16 cellular contexts compared by ENCODE assay signal in the genomic region with DNA sequence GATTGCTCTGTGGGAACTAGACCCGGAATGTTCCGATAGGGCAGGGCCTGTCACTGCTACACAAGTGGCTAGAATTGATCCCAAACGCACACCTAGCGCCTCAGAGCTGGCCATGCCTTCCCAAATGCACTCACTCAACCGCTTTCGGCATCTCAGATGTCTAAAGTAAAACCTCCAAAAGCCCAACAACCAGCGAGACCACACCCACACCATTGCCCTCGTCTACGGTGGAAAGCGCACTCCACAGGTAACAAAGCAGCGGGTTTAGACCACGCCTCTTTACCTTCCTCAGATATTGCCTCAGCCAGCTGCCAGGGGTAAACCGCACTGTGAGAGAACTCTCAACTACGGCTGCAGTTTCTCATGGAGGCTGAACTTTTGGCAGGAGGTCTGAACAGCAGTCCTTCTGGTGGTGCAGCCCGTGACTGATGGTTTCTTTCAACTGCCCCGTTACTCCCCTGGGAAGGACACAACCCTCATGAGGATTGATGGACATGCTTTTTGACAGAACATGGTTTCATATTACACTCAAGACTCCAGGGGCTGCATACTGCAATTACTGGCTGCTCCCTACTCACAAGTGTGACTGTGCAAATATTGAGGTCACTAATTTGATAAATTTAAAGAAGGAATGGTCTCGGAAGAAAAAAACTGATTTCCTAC. TPM values are rescaled to one million over a fixed set of nuclear protein-coding genes. Genes with fewer than 3 reads are reported as not detected.
DNase-seq lines count a peak whose midpoint lies in the region; ATAC-seq and TF ChIP-seq lines count a peak whose summit lies in the region.
"Had no signal": no experiment of that assay in that cellular context is flagged by ENCODE, and none has a peak within 500 bp of the region (broad histone marks: within the 10 kb centered on the region; RNA-seq: fewer than 3 reads in every experiment).

No MANE protein-coding gene starts in this region.

- 90 to 96% methylated on average over 11 to 17 of the region's 17 CpGs for WGBS in endodermal cell (ENCODE audit: insufficient coverage in 1 of 2, insufficient read length in 1 of 2), 2 experiments

- H3K4me3 Mint-ChIP-seq in activated naive CD8-positive, alpha-beta T cell treated with anti-CD3 and anti-CD28 coated beads, Interleukin-2, amount 50 U/mL, for 24 hours, result no peak overlapping the region
- no peak overlapping the region for H3K4me3 Mint-ChIP-seq in type B pancreatic cell
- H3K4me3 Mint-ChIP-seq in endodermal cell, result no peak overlapping the region
- H3K4me3 Mint-ChIP-seq: brain; naive thymus-derived CD8-positive, alpha-beta T cell had no signal

- peaks cover 60% of the 10 kb centered on the region for H3K4me1 Mint-ChIP-seq in activated naive CD8-positive, alpha-beta T cell treated with anti-CD3 and anti-CD28 coated beads, Interleukin-2, amount 50 U/mL, for 24 hours
- H3K4me1 Mint-ChIP-seq in type B pancreatic cell (ENCODE audit: unreplicated experiment) (peaks cover 26% of the 10 kb centered on the region), endodermal cell (peaks cover 4% of the 10 kb centered on the region)

- H3K27me3 Mint-ChIP-seq in activated naive CD8-positive, alpha-beta T cell treated with anti-CD3 and anti-CD28 coated beads, Interleukin-2, amount 50 U/mL, for 24 hours, result no peaks in the 10 kb centered on the region
- no peaks in the 10 kb centered on the region for H3K27me3 Mint-ChIP-seq in type B pancreatic cell
- no peaks in the 10 kb centered on the region for H3K27me3 Mint-ChIP-seq in endodermal cell (ENCODE audit: insufficient read depth)
- H3K27me3 Mint-ChIP-seq: brain; CD4-positive, alpha-beta memory T cell; naive thymus-derived CD8-positive, alpha-beta T cell had no signal

- peak overlapping the region; percentile 84 for H3K27ac Mint-ChIP-seq in activated naive CD8-positive, alpha-beta T cell treated with anti-CD3 and anti-CD28 coated beads, Interleukin-2, amount 50 U/mL, for 24 hours
- H3K27ac Mint-ChIP-seq in type B pancreatic cell (no peak overlapping the region), endodermal cell (no peak overlapping the region)
- H3K27ac Mint-ChIP-seq: brain had no signal

- no peak overlapping the region for H3K27ac ChIP-seq in endodermal cell (ENCODE audit: low read depth, low read length)
- H3K27ac ChIP-seq: GM23248, RWPE1 had no signal

- no peaks in the 10 kb centered on the region for H3K4me1 ChIP-seq in endodermal cell (ENCODE audit: control insufficient read depth, insufficient read depth, low read length)

- peaks cover 49% of the 10 kb centered on the region for H3K36me3 Mint-ChIP-seq in activated naive CD8-positive, alpha-beta T cell treated with anti-CD3 and anti-CD28 coated beads, Interleukin-2, amount 50 U/mL, for 24 hours (ENCODE audit: low read depth)
- H3K36me3 Mint-ChIP-seq in type B pancreatic cell (peaks cover 42% of the 10 kb centered on the region), endodermal cell (ENCODE audit: low read depth) (peaks cover 39% of the 10 kb centered on the region)

- no peaks in the 10 kb centered on the region for H3K27me3 ChIP-seq in endodermal cell (ENCODE audit: control insufficient read depth, insufficient read depth, low read length, poor library complexity, severe bottlenecking)

- DNase-seq in DMS153 (lab: John Stamatoyannopoulos, UW), result peak; percentile 66
- DNase-seq in NCI-H187 treated with DMSO at 0.1 percent for 48 hours (lab: John Stamatoyannopoulos, UW), result peak; percentile 80
- DNase-seq in activated naive CD8-positive, alpha-beta T cell treated with anti-CD3 and anti-CD28 coated beads, Interleukin-2, amount 50 U/mL, for 24 hours, result no peak
- no peak for DNase-seq in type B pancreatic cell (ENCODE audit: extremely low spot score, unreplicated experiment)
- no peak for DNase-seq in endodermal cell
- DNase-seq in mesenteric fat pad (ENCODE audit: low spot score), result no peak
- DNase-seq: CD4-positive, alpha-beta memory T cell; effector memory CD4-positive, alpha-beta T cell; foreskin melanocyte; KG1; kidney glomerular epithelial cell; naive thymus-derived CD8-positive, alpha-beta T cell had no signal

- no peak overlapping the region for H3K4me3 ChIP-seq in endodermal cell (ENCODE audit: low read length)
- H3K4me3 ChIP-seq: GM23248 had no signal

- peak; percentile 47 for ATAC-seq in GM19351 (IDR thresholded peaks at IDR 0.05; ENCODE audit: unreplicated experiment)
- no peak for ATAC-seq in activated naive CD8-positive, alpha-beta T cell treated with anti-CD3 and anti-CD28 coated beads, Interleukin-2, amount 50 U/mL, for 24 hours
- ATAC-seq: naive thymus-derived CD8-positive, alpha-beta T cell had no signal

- no peaks in the 10 kb centered on the region for H3K9me3 Mint-ChIP-seq in activated naive CD8-positive, alpha-beta T cell treated with anti-CD3 and anti-CD28 coated beads, Interleukin-2, amount 50 U/mL, for 24 hours
- H3K9me3 Mint-ChIP-seq in type B pancreatic cell (no peaks in the 10 kb centered on the region), endodermal cell (no peaks in the 10 kb centered on the region)
- H3K9me3 Mint-ChIP-seq: brain; CD4-positive, alpha-beta memory T cell; naive thymus-derived CD8-positive, alpha-beta T cell had no signal

- peaks cover 31% of the 10 kb centered on the region for H3K36me3 ChIP-seq in endodermal cell (ENCODE audit: control insufficient read depth, insufficient read depth, low read length)

- H3K9ac ChIP-seq in endodermal cell (ENCODE audit: extremely low read depth, low read length, poor library complexity, severe bottlenecking), result no peak overlapping the region
- H3K9ac ChIP-seq: GM23248 had no signal

- no peaks in the 10 kb centered on the region for H3K9me3 ChIP-seq in endodermal cell (ENCODE audit: control insufficient read depth, low read length)

- TF ChIP-seq CTCF in type B pancreatic cell (conservative IDR thresholded peaks at IDR 0.05) (no peak), endodermal cell (conservative IDR thresholded peaks at IDR 0.05) (no peak)

RNA-seq across cellular contexts. Expression of gene USP7, which starts 34.5 kb away (rescaled TPM):
- total RNA-seq in type B pancreatic cell (ENCODE audit: low replicate concordance) (106 and 118 TPM in 2 replicates), endodermal cell (100 to 1,000 TPM; 114 to 140 TPM), mesenteric fat pad (95.5 TPM)
- 101 TPM for polyA plus RNA-seq in endodermal cell (2013, experiment 1 of 2)
- polyA plus RNA-seq in endodermal cell (2013, experiment 2 of 2), result 95.6 TPM

RNA-seq across cellular contexts. Expression of gene LITAFD, which starts 47.1 kb away (rescaled TPM):
- total RNA-seq in type B pancreatic cell (ENCODE audit: low replicate concordance), result not detected in 2 replicates
- not detected for total RNA-seq in endodermal cell
- not detected for polyA plus RNA-seq in endodermal cell (2013, experiment 1 of 2)
- polyA plus RNA-seq in endodermal cell (2013, experiment 2 of 2), result not detected
- total RNA-seq in mesenteric fat pad, result not detected
- total RNA-seq: CD4-positive, alpha-beta memory T cell; GM23248; naive thymus-derived CD8-positive, alpha-beta T cell had no signal
- polyA plus RNA-seq: CD4-positive, alpha-beta memory T cell; GM23248; naive thymus-derived CD8-positive, alpha-beta T cell had no signal

Comparison
In these comparisons a context has a peak if more than half of its experiments do, and no peak if none do; other contexts are left out.
1. DNase-seq: peak in DMS153 (single experiment) and NCI-H187 treated with DMSO at 0.1 percent for 48 hours (single experiment); none in activated naive CD8-positive, alpha-beta T cell treated with anti-CD3 and anti-CD28 coated beads, Interleukin-2, amount 50 U/mL, for 24 hours (single experiment), type B pancreatic cell (single experiment), endodermal cell (single experiment) and mesenteric fat pad (single experiment).